In genomic region chr9:118529210-118529609, GRCh38 we compare ENCODE assay signal across 8 cellular contexts.
DNase-seq lines count a peak whose midpoint lies in the region; ATAC-seq and TF ChIP-seq lines count a peak whose summit lies in the region.
"Had no signal": no experiment of that assay in that cellular context is flagged by ENCODE, and none has a peak within 500 bp of the region (broad histone marks: within the 10 kb centered on the region; RNA-seq: fewer than 3 reads in every experiment).

No MANE protein-coding gene starts in this region.

- H3K9me3 ChIP-seq in skeletal muscle tissue (ENCODE audit: control insufficient read depth in 3 of 3, low read length in 3 of 3), result no peaks in the 10 kb centered on the region

- no peaks in the 10 kb centered on the region for H3K36me3 Mint-ChIP-seq in Calu3 (ENCODE audit: insufficient read depth, unreplicated experiment)

- H3K27ac Mint-ChIP-seq in Calu3 (ENCODE audit: unreplicated experiment), result no peak overlapping the region

- peaks cover 10% of the 10 kb centered on the region for H3K9me3 Mint-ChIP-seq in Calu3 (ENCODE audit: low read depth, unreplicated experiment)

- H3K4me3 Mint-ChIP-seq in Calu3 (ENCODE audit: low read depth, unreplicated experiment), result no peak overlapping the region

- BruUV-seq in Calu3 (replicated peaks; lab: Mats Ljungman, UMichigan), result no TSS peak

- no peaks in the 10 kb centered on the region for H3K27me3 ChIP-seq in skeletal muscle tissue (ENCODE audit: control insufficient read depth in 3 of 3, insufficient read depth in 3 of 3, low read length in 3 of 3)

- in situ Hi-C loops in GM13977 (cut with MboI; ENCODE audit: low pct_unique_long_range_greater_than_20kb, low sequenced_read_pairs, unreplicated experiment), result no loop called here

- no peaks in the 10 kb centered on the region for H3K27me3 Mint-ChIP-seq in Calu3 (ENCODE audit: unreplicated experiment)

- DNase-seq in astrocyte of the hippocampus (ENCODE audit: low read depth, low spot score) (peak; percentile 9), GM13977 (ENCODE audit: low spot score) (no peak), Calu3 (no peak), NCI-H1105 treated with DMSO at 0.1 percent for 48 hours (lab: John Stamatoyannopoulos, UW) (no peak)
- DNase-seq: SIG-M5 had no signal

- H3K4me3 ChIP-seq in skeletal muscle tissue (ENCODE audit: low read length in 3 of 3), result no peak overlapping the region

- ATAC-seq in GM19043 (IDR thresholded peaks at IDR 0.05; ENCODE audit: low read depth, unreplicated experiment) (peak; percentile 42), HG03025 (IDR thresholded peaks at IDR 0.05; ENCODE audit: low FRiP score, unreplicated experiment) (peak; percentile 28)

- H3K9ac ChIP-seq in skeletal muscle tissue (ENCODE audit: low read depth in 1 of 3, low read length in 3 of 3), result no peak overlapping the region

- H3K4me1 Mint-ChIP-seq in Calu3 (ENCODE audit: low read depth, unreplicated experiment), result no peaks in the 10 kb centered on the region

- CTCF ChIA-PET in Calu3 (lab: Charles Lee), result no interaction called here

- no peak for TF ChIP-seq CTCF in GM13977 (IDR thresholded peaks at IDR 0.05; ENCODE audit: extremely low read depth, insufficient read depth, missing control alignments)
- no peak for TF ChIP-seq CTCF in Calu3 (IDR thresholded peaks at IDR 0.05; ENCODE audit: unreplicated experiment)

- H3K36me3 ChIP-seq in skeletal muscle tissue (ENCODE audit: control insufficient read depth in 3 of 3, insufficient read depth in 3 of 3, low read length in 3 of 3), result no peaks in the 10 kb centered on the region

- intact Hi-C loops in Calu3 (cut with micrococcal nuclease; ENCODE audit: unreplicated experiment), result no loop called here

- H3K4me1 ChIP-seq in skeletal muscle tissue (ENCODE audit: control insufficient read depth in 3 of 3, insufficient read depth in 3 of 3, low read length in 3 of 3), result no peaks in the 10 kb centered on the region

- H3K27ac ChIP-seq in skeletal muscle tissue (ENCODE audit: low read depth, low read length), result peak overlapping the region; percentile 50
